Comparison of ENCODE assay signal across 8 cellular contexts in the genomic region with DNA sequence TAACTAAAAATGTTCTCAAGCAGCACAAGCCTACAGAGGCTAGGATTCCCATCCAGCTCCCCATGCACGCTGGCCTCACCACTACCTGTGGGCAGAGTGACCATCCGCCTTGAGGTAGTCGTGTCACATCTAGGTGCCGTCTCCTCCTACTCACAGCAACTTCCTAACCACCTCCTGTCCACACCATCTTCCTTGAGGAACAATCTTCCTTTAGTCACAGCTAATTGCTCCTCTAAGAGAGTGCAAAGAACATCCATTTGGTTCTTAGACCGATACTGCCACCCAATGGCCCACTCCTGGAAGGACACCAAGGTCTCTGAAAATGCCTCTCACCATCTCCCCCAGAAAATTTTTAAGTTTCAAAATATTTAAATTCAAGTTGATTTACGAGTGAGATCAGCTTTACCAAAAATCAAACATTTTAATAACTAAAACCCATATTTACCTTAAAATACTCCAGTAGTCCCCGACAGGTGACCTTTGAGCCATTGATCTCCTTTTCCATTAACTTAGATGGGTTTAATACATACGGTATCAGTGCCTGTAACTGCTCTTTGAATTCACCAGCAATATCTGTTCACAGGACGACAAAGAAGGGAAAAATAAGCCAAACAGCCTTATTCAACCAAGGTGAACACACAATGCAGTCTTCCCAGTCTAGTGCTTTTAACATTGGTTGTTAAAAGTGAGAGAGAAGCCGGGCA. TPM values are rescaled to one million over a fixed set of nuclear protein-coding genes. Genes with fewer than 3 reads are reported as not detected.
DNase-seq lines count a peak whose midpoint lies in the region; ATAC-seq and TF ChIP-seq lines count a peak whose summit lies in the region.

No MANE protein-coding gene starts in this region.

- in situ Hi-C loops in gastrocnemius medialis (cut with MboI; ENCODE audit: low sequenced_read_pairs in 4 of 4) = loop anchor here in 3 of 4 donors (5.0 to 25.0 kb wide), 3 partner anchors 101 to 159 kb away; no protein-coding TSS in a partner anchor

- H3K27ac ChIP-seq in right atrium auricular region = no peak overlapping the region
- no peak overlapping the region for H3K27ac ChIP-seq in gastrocnemius medialis

- H3K9me3 Mint-ChIP-seq in T-cell = no peaks in the 10 kb centered on the region

- POLR2A ChIA-PET in T-cell (lab: Charles Lee) = no interaction called here

- CTCF ChIA-PET in T-cell (lab: Charles Lee) = interaction anchor here (0.7 to 7.9 kb wide), 6 partner anchors 118 to 729 kb away, joined by 3 to 108 read pairs (median 5); no protein-coding TSS in a partner anchor

- H3K27me3 ChIP-seq in right atrium auricular region = no peaks in the 10 kb centered on the region
- no peaks in the 10 kb centered on the region for H3K27me3 ChIP-seq in gastrocnemius medialis

- DNase-seq in EL = peak; percentile 60
- peak; percentile 36 for DNase-seq in LNCaP clone FGC (ENCODE audit: low read depth)
- DNase-seq in T-cell = peak; percentile 31 to 78 (median 66)
- peak; percentile 36 for DNase-seq in amniotic stem cell (lab: John Stamatoyannopoulos, UW)
- DNase-seq in right atrium auricular region (ENCODE audit: low spot score) = peak; percentile 63
- DNase-seq in gastrocnemius medialis = peak in 1 of 2 donors; percentile 40

- no peak overlapping the region for H3K4me3 ChIP-seq in LNCaP clone FGC (ENCODE audit: low read depth, low read length)
- H3K4me3 ChIP-seq in right atrium auricular region = no peak overlapping the region
- no peak overlapping the region for H3K4me3 ChIP-seq in gastrocnemius medialis

- no peaks in the 10 kb centered on the region for H3K9me3 ChIP-seq in right atrium auricular region
- no peaks in the 10 kb centered on the region for H3K9me3 ChIP-seq in gastrocnemius medialis

- no peak for TF ChIP-seq POLR2A in gastrocnemius medialis (IDR thresholded peaks at IDR 0.05)

- peaks cover 28% of the 10 kb centered on the region for H3K36me3 Mint-ChIP-seq in T-cell

- ATAC-seq in T-cell (replicated peaks in 1 of 4) = peak; percentile 66 to 79 (median 74)
- ATAC-seq in gastrocnemius medialis = peak; percentile 60 to 66
- ATAC-seq in HG02571 (IDR thresholded peaks at IDR 0.05; ENCODE audit: unreplicated experiment) = no peak
- ATAC-seq in HG02884 (IDR thresholded peaks at IDR 0.05; ENCODE audit: unreplicated experiment) = no peak

- peak overlapping the region in 1 of 2 donors; percentile 8 for H3K27ac Mint-ChIP-seq in T-cell

- TF ChIP-seq CTCF in LNCaP clone FGC (IDR thresholded peaks at IDR 0.05; ENCODE audit: control insufficient read depth, extremely low read depth, insufficient read depth) = peak; percentile 85
- peak; percentile 43 to 83 for TF ChIP-seq CTCF in right atrium auricular region (IDR thresholded peaks at IDR 0.05)
- TF ChIP-seq CTCF in gastrocnemius medialis (IDR thresholded peaks at IDR 0.05 in 4 of 5, conservative IDR thresholded peaks at IDR 0.05 in 1 of 5) = peak; percentile 61 to 76 (median 68)

- peaks cover 5 to 15% (median 12%) of the 10 kb centered on the region in 3 donors for H3K4me1 Mint-ChIP-seq in T-cell

- no peak overlapping the region for H3K4me3 Mint-ChIP-seq in T-cell

- no peaks in the 10 kb centered on the region for H3K27me3 Mint-ChIP-seq in T-cell

- H3K36me3 ChIP-seq in right atrium auricular region = peaks cover 47% of the 10 kb centered on the region
- H3K36me3 ChIP-seq in gastrocnemius medialis = peaks cover 0 to 53% of the 10 kb centered on the region in 2 donors

- intact Hi-C loops in gastrocnemius medialis (cut with DNase I; ENCODE audit: low total_unique reads) = loop anchor here (1.0 kb wide), 1 partner anchor 158 kb away; no protein-coding TSS in a partner anchor

- H3K4me1 ChIP-seq in right atrium auricular region = no peaks in the 10 kb centered on the region
- no peaks in the 10 kb centered on the region for H3K4me1 ChIP-seq in gastrocnemius medialis

RNA-seq across cellular contexts. Expression of a gene that starts 21.7 kb away (rescaled TPM):
- 1 to 10 TPM; 3.7 to 10.0 (median 6.0) TPM for total RNA-seq in T-cell
- 100 to 1,000 TPM; 111 TPM for total RNA-seq in right atrium auricular region
- total RNA-seq in gastrocnemius medialis = 10 to 100 TPM; 58.0 to 76.5 (median 67.5) TPM

RNA-seq across cellular contexts. Expression of a gene that starts 35.3 kb away (rescaled TPM):
- total RNA-seq in T-cell (10 to 100 TPM; 27.4 to 43.7 (median 37.6) TPM), right atrium auricular region (10 to 100 TPM; 17.9 to 33.5 TPM), gastrocnemius medialis (10 to 100 TPM; 10.2 to 16.5 (median 12.4) TPM)

RNA-seq across cellular contexts. Expression of a gene that starts 45.4 kb away (rescaled TPM):
- total RNA-seq in T-cell = 10 to 100 TPM; 25.0 to 39.7 (median 34.9) TPM
- 10 to 100 TPM; 64.4 to 96.3 TPM for total RNA-seq in right atrium auricular region
- total RNA-seq in gastrocnemius medialis = 100 to 1,000 TPM in 1 of 4 donors, 10 to 100 TPM in 3; 45.5 to 112 (median 86.0) TPM

Comparison
In these comparisons a context has a peak if more than half of its experiments do, and no peak if none do; other contexts are left out.
1. ATAC-seq: peak in T-cell (4 of 4) and gastrocnemius medialis (2 of 2); none in HG02571 (single experiment) and HG02884 (single experiment).
2. RNA of a gene that starts 21.7 kb away (total RNA-seq): 111 TPM in right atrium auricular region and 58.0 to 76.5 TPM in gastrocnemius medialis; 3.7 to 10.0 TPM in T-cell; every median in the first group is over 4 times any median in the second.
3. Peak in every context shown above with its lines, with median percentiles within 50 percentile points of each other: CTCF ChIP-seq.